16 cellular contexts compared by ENCODE assay signal in the genomic region with DNA sequence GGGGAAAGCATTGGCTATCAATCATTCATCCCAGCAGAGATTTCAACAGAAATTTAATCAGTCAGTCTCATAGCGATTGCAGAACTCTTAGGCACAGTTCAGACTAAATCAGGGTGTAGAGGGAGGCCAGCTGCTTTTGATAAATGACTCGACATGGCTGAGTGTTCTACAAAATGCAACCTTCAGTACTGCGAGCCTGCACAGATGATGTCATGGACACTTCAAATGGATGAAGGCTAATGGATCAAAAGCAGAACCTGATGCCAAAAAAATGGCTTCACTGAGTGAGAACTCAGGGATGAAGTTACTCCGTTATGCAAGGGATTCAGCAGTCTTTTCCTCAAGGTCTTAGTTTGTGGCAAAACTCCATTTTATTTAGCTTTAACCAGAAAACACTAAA.
DNase-seq lines count a peak whose midpoint lies in the region; ATAC-seq and TF ChIP-seq lines count a peak whose summit lies in the region.
"Had no signal": no experiment of that assay in that cellular context is flagged by ENCODE, and none has a peak within 500 bp of the region (broad histone marks: within the 10 kb centered on the region; RNA-seq: fewer than 3 reads in every experiment).

No MANE protein-coding gene starts in this region.

- POLR2A ChIA-PET in IMR-90 (lab: Charles Lee; ENCODE audit: unreplicated experiment) = no interaction called here

- H3K23ac ChIP-seq in IMR-90 (ENCODE audit: low read depth, low read length) = no peak overlapping the region

- dilution Hi-C loops in IMR-90 (cut with HindIII; ENCODE audit: low sequenced_read_pairs, unreplicated experiment) = no loop called here

- H3K27me3 ChIP-seq in IMR-90 (ENCODE audit: control insufficient read depth, insufficient read depth, low read length) (peaks cover 4% of the 10 kb centered on the region; the same call in 1 of the 2 replicates), fibroblast of lung (ENCODE audit: control insufficient read depth, insufficient read depth, low read length) (no peaks in the 10 kb centered on the region), psoas muscle (ENCODE audit: insufficient read depth in 3 of 3, low read length in 2 of 3) (no peaks in the 10 kb centered on the region), endodermal cell (ENCODE audit: control insufficient read depth, insufficient read depth, low read length, poor library complexity, severe bottlenecking) (no peaks in the 10 kb centered on the region)
- H3K27me3 ChIP-seq: esophagus squamous epithelium, spleen, stomach had no signal

- H3K27ac ChIP-seq in IMR-90 (ENCODE audit: insufficient read depth, low read length) = no peak overlapping the region
- H3K27ac ChIP-seq in fibroblast of lung (ENCODE audit: insufficient read depth, low read length) = no peak overlapping the region
- H3K27ac ChIP-seq in psoas muscle = no peak overlapping the region
- H3K27ac ChIP-seq in endodermal cell (ENCODE audit: low read depth, low read length) = no peak overlapping the region
- H3K27ac ChIP-seq: esophagus squamous epithelium, spleen, stomach had no signal

- TF ChIP-seq POLR2A in IMR-90 (IDR thresholded peaks at IDR 0.05; ENCODE audit: low read depth, low read length) = no peak

- H2BK120ac ChIP-seq in IMR-90 (ENCODE audit: low read depth, low read length) = no peak overlapping the region

- H3K56ac ChIP-seq in IMR-90 (ENCODE audit: extremely low read depth, insufficient read depth, low read length) = no peak overlapping the region

- peaks cover 1% of the 10 kb centered on the region for H3K27me3 Mint-ChIP-seq in activated T-cell treated with anti-CD3 and anti-CD28 coated beads, Interleukin-2, amount 50 U/mL, for 4 hours (ENCODE audit: low read depth)
- peaks cover 8% of the 10 kb centered on the region for H3K27me3 Mint-ChIP-seq in endodermal cell (ENCODE audit: insufficient read depth)

- H3K9ac ChIP-seq in IMR-90 (ENCODE audit: low read depth, low read length) = no peak overlapping the region
- no peak overlapping the region for H3K9ac ChIP-seq in fibroblast of lung (ENCODE audit: insufficient read depth, low read length)
- no peak overlapping the region for H3K9ac ChIP-seq in endodermal cell (ENCODE audit: extremely low read depth, low read length, poor library complexity, severe bottlenecking)

- DNase-seq in IMR-90 (peak; percentile 4), NCI-H2227 treated with DMSO at 0.1 percent for 48 hours (lab: John Stamatoyannopoulos, UW) (peak; percentile 20), fibroblast of lung (ENCODE audit: low read depth in 2 of 2) (peak; percentile 82 to 88), psoas muscle (peak in 1 of 2 donors; percentile 36), endodermal cell (no peak), RPMI8226 (no peak)
- DNase-seq in activated T-cell treated with anti-CD3 and anti-CD28 coated beads, Interleukin-2, amount 50 U/mL, for 4 hours = no peak
- DNase-seq: activated CD4-positive, alpha-beta T cell treated with anti-CD3 and anti-CD28 coated beads for 48 hours; activated T-cell treated with anti-CD3 and anti-CD28 coated beads, Interleukin-2, amount 50 U/mL, for 48 hours; amniotic stem cell; esophagus squamous epithelium; NCI-H2171 treated with DMSO at 0.1 percent for 48 hours; spleen; stomach had no signal

- H4K8ac ChIP-seq in IMR-90 (ENCODE audit: low read depth in 2 of 2, low read length in 2 of 2) = no peak overlapping the region

- no peaks in the 10 kb centered on the region for H3K79me2 ChIP-seq in fibroblast of lung (ENCODE audit: control insufficient read depth, insufficient read depth, low read length)

- H4K5ac ChIP-seq in IMR-90 (ENCODE audit: low read depth, low read length) = no peak overlapping the region

- no peak overlapping the region for H3K4me3 ChIP-seq in IMR-90 (ENCODE audit: insufficient read depth, low read depth, low read length)
- no peak overlapping the region for H3K4me3 ChIP-seq in fibroblast of lung (replicated peaks in 1 of 4; ENCODE audit: control extremely low read depth in 1 of 4, insufficient read depth in 1 of 4, low read depth in 3 of 4, low read length in 4 of 4)
- no peak overlapping the region for H3K4me3 ChIP-seq in psoas muscle
- H3K4me3 ChIP-seq in endodermal cell (ENCODE audit: low read length) = no peak overlapping the region
- H3K4me3 ChIP-seq: esophagus squamous epithelium, spleen, stomach had no signal

- in situ Hi-C loops in IMR-90 (cut with MboI; ENCODE audit: low sequenced_read_pairs) = no loop called here

- CTCF ChIA-PET in IMR-90 (lab: Yijun Ruan, JAX) = no interaction called here

- H3K79me1 ChIP-seq in IMR-90 (ENCODE audit: low read depth in 1 of 2, low read length in 2 of 2) = no peaks in the 10 kb centered on the region

- no peak overlapping the region for H3K27ac Mint-ChIP-seq in endodermal cell
- H3K27ac Mint-ChIP-seq: memory B cell; T-helper 2 cell treated with Interferon-gamma antibody and Interleukin-4, amounts not matched to agents 5 μg/mL and 100 μg/mL, for 36 hours had no signal

- no peak overlapping the region for H3K14ac ChIP-seq in IMR-90 (replicated peaks; ENCODE audit: low read depth, low read length)

- no peak overlapping the region for H2BK20ac ChIP-seq in IMR-90 (ENCODE audit: low read depth, low read length)

- H3K4me1 ChIP-seq in IMR-90 (ENCODE audit: control insufficient read depth, insufficient read depth, low read length) (no peaks in the 10 kb centered on the region), fibroblast of lung (ENCODE audit: control insufficient read depth, extremely low read depth, insufficient read depth, low read length) (no peaks in the 10 kb centered on the region), psoas muscle (no peaks in the 10 kb centered on the region), endodermal cell (ENCODE audit: control insufficient read depth, insufficient read depth, low read length) (no peaks in the 10 kb centered on the region)
- H3K4me1 ChIP-seq: spleen had no signal

- no peak overlapping the region for H3K4me2 ChIP-seq in IMR-90 (ENCODE audit: low read depth, low read length)
- H3K4me2 ChIP-seq in fibroblast of lung (ENCODE audit: extremely low read depth, insufficient read depth, low read length) = no peak overlapping the region

- no peak overlapping the region for H2BK5ac ChIP-seq in IMR-90 (ENCODE audit: low read depth, low read length, poor library complexity, severe bottlenecking)

- H3K9me1 ChIP-seq in IMR-90 (ENCODE audit: insufficient read depth, low read length) = no peaks in the 10 kb centered on the region

- H4K20me1 ChIP-seq in IMR-90 (ENCODE audit: insufficient read depth, low read length) (no peaks in the 10 kb centered on the region), fibroblast of lung (ENCODE audit: control insufficient read depth, extremely low read depth, insufficient read depth, low read length) (no peaks in the 10 kb centered on the region)

- ATAC-seq in IMR-90 (ENCODE audit: low read depth) (no peak), psoas muscle (peak; percentile 75 to 98 (median 94))
- ATAC-seq in activated T-cell treated with anti-CD3 and anti-CD28 coated beads, Interleukin-2, amount 50 U/mL, for 4 hours = no peak

- H3K9me3 Mint-ChIP-seq in activated T-cell treated with anti-CD3 and anti-CD28 coated beads, Interleukin-2, amount 50 U/mL, for 4 hours = peaks cover 7% of the 10 kb centered on the region
- peaks cover 6% of the 10 kb centered on the region for H3K9me3 Mint-ChIP-seq in endodermal cell

- no peaks in the 10 kb centered on the region for H3K36me3 Mint-ChIP-seq in activated T-cell treated with anti-CD3 and anti-CD28 coated beads, Interleukin-2, amount 50 U/mL, for 4 hours (ENCODE audit: insufficient read depth)
- no peaks in the 10 kb centered on the region for H3K36me3 Mint-ChIP-seq in endodermal cell (ENCODE audit: low read depth)
- H3K36me3 Mint-ChIP-seq: memory B cell had no signal

- no peak overlapping the region for H3K4me3 Mint-ChIP-seq in activated T-cell treated with anti-CD3 and anti-CD28 coated beads, Interleukin-2, amount 50 U/mL, for 4 hours
- H3K4me3 Mint-ChIP-seq in endodermal cell = no peak overlapping the region
- H3K4me3 Mint-ChIP-seq: memory B cell; T-helper 2 cell treated with Interferon-gamma antibody and Interleukin-4, amounts not matched to agents 5 μg/mL and 100 μg/mL, for 36 hours had no signal

- no peak overlapping the region for H2AFZ ChIP-seq in IMR-90 (replicated peaks; ENCODE audit: low read length, poor library complexity)
- H2AFZ ChIP-seq in fibroblast of lung (ENCODE audit: low read length) = no peak overlapping the region

- no peak overlapping the region for H3K4ac ChIP-seq in IMR-90 (ENCODE audit: low read depth, low read length)

- no peak overlapping the region for H4K91ac ChIP-seq in IMR-90 (ENCODE audit: insufficient read depth, low read depth, low read length)

- H2AK5ac ChIP-seq in IMR-90 (ENCODE audit: low read depth, low read length) = no peak overlapping the region

- no TSS peak for BruUV-seq in IMR-90 (replicated peaks; lab: Mats Ljungman, UMichigan)

- no peak overlapping the region for H3K18ac ChIP-seq in IMR-90 (ENCODE audit: low read depth, low read length)

- H3K4me1 Mint-ChIP-seq in activated T-cell treated with anti-CD3 and anti-CD28 coated beads, Interleukin-2, amount 50 U/mL, for 4 hours (ENCODE audit: low read depth) = no peaks in the 10 kb centered on the region
- peaks cover 2% of the 10 kb centered on the region for H3K4me1 Mint-ChIP-seq in endodermal cell
- H3K4me1 Mint-ChIP-seq: memory B cell had no signal

- no peak for TF ChIP-seq RAD21 in IMR-90 (IDR thresholded peaks at IDR 0.05; ENCODE audit: low read length)

- intact Hi-C loops in IMR-90 (cut with micrococcal nuclease) = no loop called here
- intact Hi-C loops in psoas muscle (cut with DNase I) = no loop called here

- 26% methylated on average over 3 of the region's 4 CpGs; no CpG with 5 or more reads in 1 of the 2 experiments for WGBS in IMR-90 (ENCODE audit: extremely low coverage in 2 of 2, insufficient read length in 1 of 2), 2 experiments
- WGBS in psoas muscle, 3 donors = 29 to 45% (median 39%) methylated on average over 4 of the region's 4 CpGs
- WGBS in endodermal cell (ENCODE audit: insufficient coverage in 1 of 2, insufficient read length in 1 of 2), 2 experiments = 94 to 95% methylated on average over 4 of the region's 4 CpGs

- H2BK15ac ChIP-seq in IMR-90 (ENCODE audit: low read depth, low read length) = no peak overlapping the region

- no peak overlapping the region for H2AK9ac ChIP-seq in IMR-90 (replicated peaks; ENCODE audit: low read depth, low read length, poor library complexity)

- TF ChIP-seq CTCF in IMR-90 (conservative IDR thresholded peaks at IDR 0.05; ENCODE audit: low read depth, low read length) = no peak
- TF ChIP-seq CTCF in fibroblast of lung (conservative IDR thresholded peaks at IDR 0.05 in 1 of 2, IDR thresholded peaks at IDR 0.05 in 1 of 2; ENCODE audit: low read depth in 1 of 2, low read length in 2 of 2) = no peak
- no peak for TF ChIP-seq CTCF in psoas muscle (IDR thresholded peaks at IDR 0.05)
- no peak for TF ChIP-seq CTCF in endodermal cell (conservative IDR thresholded peaks at IDR 0.05)

- no peaks in the 10 kb centered on the region for H3K36me3 ChIP-seq in IMR-90 (ENCODE audit: control insufficient read depth, insufficient read depth, low read length)
- H3K36me3 ChIP-seq in fibroblast of lung (ENCODE audit: control insufficient read depth, insufficient read depth, low read length) = no peaks in the 10 kb centered on the region
- no peaks in the 10 kb centered on the region for H3K36me3 ChIP-seq in psoas muscle (ENCODE audit: insufficient read depth in 1 of 2, low read depth in 1 of 2)
- no peaks in the 10 kb centered on the region for H3K36me3 ChIP-seq in endodermal cell (ENCODE audit: control insufficient read depth, insufficient read depth, low read length)
- H3K36me3 ChIP-seq: esophagus squamous epithelium, spleen, stomach had no signal

- 0 out of 2 replicates have a peak, but pooled peaks cover 2% of the 10 kb centered on the region for H3K9me3 ChIP-seq in IMR-90 (ENCODE audit: control insufficient read depth, insufficient read depth, low read length)
- H3K9me3 ChIP-seq in fibroblast of lung (ENCODE audit: control insufficient read depth, insufficient read depth, low read depth, low read length) = no peaks in the 10 kb centered on the region
- H3K9me3 ChIP-seq in psoas muscle = no peaks in the 10 kb centered on the region
- no peaks in the 10 kb centered on the region for H3K9me3 ChIP-seq in endodermal cell (ENCODE audit: control insufficient read depth, low read length)
- H3K9me3 ChIP-seq: esophagus squamous epithelium, spleen, stomach had no signal

Comparison
In these comparisons a context has a peak if more than half of its experiments do, and no peak if none do; other contexts are left out.
1. ATAC-seq: peak in psoas muscle (4 of 4); none in IMR-90 (single experiment) and activated T-cell treated with anti-CD3 and anti-CD28 coated beads, Interleukin-2, amount 50 U/mL, for 4 hours (0 of 2).
2. DNase-seq: peak in IMR-90 (single experiment), NCI-H2227 treated with DMSO at 0.1 percent for 48 hours (single experiment) and fibroblast of lung (2 of 2); none in activated T-cell treated with anti-CD3 and anti-CD28 coated beads, Interleukin-2, amount 50 U/mL, for 4 hours (single experiment), endodermal cell (single experiment) and RPMI8226 (single experiment).